In genomic region chr1:205528887-205529825, GRCh38 we compare ENCODE assay signal across 8 cellular contexts. TPM values are rescaled to one million over a fixed set of nuclear protein-coding genes. Genes with fewer than 3 reads are reported as not detected.
DNase-seq lines count a peak whose midpoint lies in the region; ATAC-seq and TF ChIP-seq lines count a peak whose summit lies in the region.

No MANE protein-coding gene starts in this region.

- ATAC-seq in activated naive CD4-positive, alpha-beta T cell treated with anti-CD3 and anti-CD28 coated beads, Interleukin-2, amount 50 U/mL, for 72 hours = peak; percentile 87

- no peaks in the 10 kb centered on the region for H3K9me3 ChIP-seq in cardiac muscle cell (ENCODE audit: low read depth)

- H3K36me3 ChIP-seq in cardiac muscle cell = no peaks in the 10 kb centered on the region

- no peak overlapping the region for H3K27ac ChIP-seq in cardiac muscle cell

- TF ChIP-seq CTCF in cardiac muscle cell (IDR thresholded peaks at IDR 0.05; ENCODE audit: low read depth, low read length) (peak; percentile 86), type B pancreatic cell (conservative IDR thresholded peaks at IDR 0.05) (peak; percentile 99)

- no peaks in the 10 kb centered on the region for H3K27me3 ChIP-seq in cardiac muscle cell

- DNase-seq in NCI-H1092 (lab: John Stamatoyannopoulos, UW) = peak; percentile 20
- DNase-seq in NCI-H1092 treated with DMSO at 0.1 percent for 48 hours (lab: John Stamatoyannopoulos, UW) = no peak
- DNase-seq in KG1 (lab: John Stamatoyannopoulos, UW) = peak; percentile 31
- peak; percentile 66 for DNase-seq in SKM-1 treated with dmso at 0.1 percent for 144 hours (lab: John Stamatoyannopoulos, UW; ENCODE audit: unreplicated experiment)
- peak; percentile 71 to 95 for DNase-seq in activated naive CD4-positive, alpha-beta T cell treated with anti-CD3 and anti-CD28 coated beads, Interleukin-2, amount 50 U/mL, for 72 hours (ENCODE audit: low spot score in 2 of 2)
- peak; percentile 78 to 88 for DNase-seq in cardiac muscle cell (ENCODE audit: low read depth in 1 of 2, low spot score in 1 of 2)
- DNase-seq in posterior vena cava (ENCODE audit: low spot score) = peak; percentile 94
- DNase-seq in type B pancreatic cell (ENCODE audit: extremely low spot score, unreplicated experiment) = peak; percentile 90

- H3K4me3 ChIP-seq in cardiac muscle cell = no peak overlapping the region

- H3K4me3 Mint-ChIP-seq in type B pancreatic cell = no peak overlapping the region

- no peaks in the 10 kb centered on the region for H3K4me1 ChIP-seq in cardiac muscle cell (ENCODE audit: low read depth)

- H3K36me3 Mint-ChIP-seq in activated naive CD4-positive, alpha-beta T cell treated with anti-CD3 and anti-CD28 coated beads, Interleukin-2, amount 50 U/mL, for 72 hours = no peaks in the 10 kb centered on the region
- H3K36me3 Mint-ChIP-seq in type B pancreatic cell = no peaks in the 10 kb centered on the region

- peaks cover 6% of the 10 kb centered on the region for H3K27me3 Mint-ChIP-seq in type B pancreatic cell

- H3K4me1 Mint-ChIP-seq in type B pancreatic cell (ENCODE audit: unreplicated experiment) = peaks cover 19% of the 10 kb centered on the region

- intact Hi-C loops in posterior vena cava (cut with DNase I) = loop anchor here (1.0 to 10.0 kb wide), 4 partner anchors 128 to 179 kb away; partner anchors contain the start of gene KLHDC8A (in 1 of the 2)

- H3K27ac Mint-ChIP-seq in activated naive CD4-positive, alpha-beta T cell treated with anti-CD3 and anti-CD28 coated beads, Interleukin-2, amount 50 U/mL, for 72 hours = no peak overlapping the region
- H3K27ac Mint-ChIP-seq in type B pancreatic cell = peak overlapping the region; percentile 39

- H3K9me3 Mint-ChIP-seq in activated naive CD4-positive, alpha-beta T cell treated with anti-CD3 and anti-CD28 coated beads, Interleukin-2, amount 50 U/mL, for 72 hours = no peaks in the 10 kb centered on the region
- H3K9me3 Mint-ChIP-seq in type B pancreatic cell = no peaks in the 10 kb centered on the region

RNA-seq across cellular contexts. Expression of gene CDK18, which starts 24.7 kb away (rescaled TPM):
- 1 to 10 TPM; 5.9 to 7.9 TPM for total RNA-seq in activated naive CD4-positive, alpha-beta T cell treated with anti-CD3 and anti-CD28 coated beads, Interleukin-2, amount 50 U/mL, for 72 hours
- total RNA-seq in cardiac muscle cell (22.3 and 42.0 TPM in 2 replicates), posterior vena cava (1 to 10 TPM; 5.8 to 5.9 TPM), type B pancreatic cell (ENCODE audit: low replicate concordance) (9.6 and 19.3 TPM in 2 replicates)
- 29.8 and 46.2 TPM in 2 replicates for polyA plus RNA-seq in cardiac muscle cell
